16 cellular contexts compared by ENCODE assay signal in the genomic region with DNA sequence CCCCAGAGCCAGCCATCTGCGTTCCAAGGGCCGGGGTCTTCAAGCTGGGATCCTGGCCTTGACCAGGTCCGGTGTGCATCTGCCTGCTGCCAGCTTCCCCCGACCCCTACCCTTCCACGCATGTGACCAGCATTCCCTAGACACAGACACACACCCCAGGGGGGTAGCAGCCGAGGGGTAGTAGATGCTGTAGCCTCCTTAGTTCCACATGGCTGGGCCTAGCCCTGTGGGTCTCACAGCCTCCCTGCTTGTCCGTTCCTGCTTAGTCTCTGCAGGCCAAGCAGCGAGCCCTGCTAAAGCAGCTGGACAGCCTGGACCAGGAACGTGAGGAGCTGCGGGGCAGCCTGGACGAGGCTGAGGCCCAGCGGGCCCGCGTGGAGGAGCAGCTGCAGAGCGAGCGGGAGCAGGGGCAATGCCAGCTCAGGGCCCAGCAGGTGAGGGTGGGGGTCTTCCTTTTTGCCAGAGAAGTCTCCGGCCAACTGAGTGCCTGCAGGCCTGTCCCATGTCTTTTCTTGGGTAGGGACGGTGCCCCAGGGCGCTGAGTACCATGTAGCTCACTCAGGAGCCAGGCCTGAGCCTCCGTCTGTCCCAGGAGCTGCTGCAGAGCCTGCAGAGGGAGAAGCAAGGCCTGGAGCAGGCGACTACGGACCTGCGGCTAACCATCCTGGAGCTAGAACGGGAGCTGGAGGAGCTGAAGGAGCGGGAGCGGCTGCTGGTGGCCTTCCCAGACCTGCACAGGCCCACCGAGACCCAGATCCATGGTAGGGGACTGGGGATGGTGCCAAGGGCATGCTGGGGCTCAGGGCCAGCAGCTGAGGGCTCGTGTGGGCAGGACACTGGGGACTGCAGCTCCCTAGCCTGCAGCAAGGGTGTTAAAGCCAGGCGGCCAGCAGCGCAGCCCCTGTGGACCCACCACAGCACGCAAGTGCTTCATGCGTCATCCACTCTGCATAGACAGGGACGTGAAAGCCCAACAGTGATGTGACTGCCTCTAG.
"Had no signal": no experiment of that assay in that cellular context is flagged by ENCODE, and none has a peak within 500 bp of the region (broad histone marks: within the 10 kb centered on the region; RNA-seq: fewer than 3 reads in every experiment).

No MANE protein-coding gene starts in this region.

- H3K4me1 Mint-ChIP-seq: activated CD8-positive, alpha-beta memory T cell treated with anti-CD3 and anti-CD28 coated beads, Interleukin-2, amount 10 ng/mL, durations not matched to agents 7 days and 5 days; stimulated activated effector memory CD8-positive, alpha-beta T cell treated with anti-CD3 and anti-CD28 coated beads, Interleukin-12 subunit alpha, Interleukin-12 subunit beta, amount 100 ng/mL, for 72 hours had no signal

- DNase-seq: activated CD4-positive, alpha-beta T cell treated with anti-CD3 and anti-CD28 coated beads, Interleukin-2, amount 50 U/mL, for 48 hours; activated CD8-positive, alpha-beta memory T cell treated with anti-CD3 and anti-CD28 coated beads, Interleukin-2, amount 10 ng/mL, durations not matched to agents 7 days and 5 days; activated effector memory CD4-positive, alpha-beta T cell treated with anti-CD3 and anti-CD28 coated beads, Interleukin-2, amount 50 U/mL, for 16 hours; activated T-cell treated with anti-CD3 and anti-CD28 coated beads, Interleukin-2, amount 50 U/mL, for 24 hours; brain microvascular endothelial cell; esophagus squamous epithelium; foreskin fibroblast; mammary epithelial cell; pancreas; T-helper 17 cell; tibial artery had no signal

- ATAC-seq: activated CD8-positive, alpha-beta memory T cell treated with anti-CD3 and anti-CD28 coated beads, Interleukin-2, amount 10 ng/mL, durations not matched to agents 7 days and 5 days; activated naive CD4-positive, alpha-beta T cell treated with anti-CD3 and anti-CD28 coated beads, Interleukin-2, amount 50 U/mL, for 72 hours; left lobe of liver; natural killer cell treated with Interleukin-12 subunit alpha and Interleukin-12 subunit beta and Interleukin-15 and Interleukin-18, amount 100 ng/mL, for 72 hours; stimulated activated effector memory CD8-positive, alpha-beta T cell treated with anti-CD3 and anti-CD28 coated beads, Interleukin-12 subunit alpha, Interleukin-12 subunit beta, amount 100 ng/mL, for 72 hours; T-helper 17 cell had no signal

- H3K4me3 Mint-ChIP-seq: activated CD8-positive, alpha-beta memory T cell treated with anti-CD3 and anti-CD28 coated beads, Interleukin-2, amount 10 ng/mL, durations not matched to agents 7 days and 5 days; activated T-cell treated with anti-CD3 and anti-CD28 coated beads, Interleukin-2, amount 50 U/mL, for 24 hours; natural killer cell treated with Interleukin-12 subunit alpha and Interleukin-12 subunit beta and Interleukin-15 and Interleukin-18, amount 100 ng/mL, for 72 hours; stimulated activated effector memory CD8-positive, alpha-beta T cell treated with anti-CD3 and anti-CD28 coated beads, Interleukin-12 subunit alpha, Interleukin-12 subunit beta, amount 100 ng/mL, for 72 hours; T-helper 17 cell had no signal

- H3K27me3 Mint-ChIP-seq: activated CD8-positive, alpha-beta memory T cell treated with anti-CD3 and anti-CD28 coated beads, Interleukin-2, amount 10 ng/mL, durations not matched to agents 7 days and 5 days; activated T-cell treated with anti-CD3 and anti-CD28 coated beads, Interleukin-2, amount 50 U/mL, for 24 hours; natural killer cell treated with Interleukin-12 subunit alpha and Interleukin-12 subunit beta and Interleukin-15 and Interleukin-18, amount 100 ng/mL, for 72 hours; T-helper 17 cell had no signal

- H3K27ac Mint-ChIP-seq: activated CD8-positive, alpha-beta memory T cell treated with anti-CD3 and anti-CD28 coated beads, Interleukin-2, amount 10 ng/mL, durations not matched to agents 7 days and 5 days; activated naive CD4-positive, alpha-beta T cell treated with anti-CD3 and anti-CD28 coated beads, Interleukin-2, amount 50 U/mL, for 72 hours; activated T-cell treated with anti-CD3 and anti-CD28 coated beads, Interleukin-2, amount 50 U/mL, for 24 hours; natural killer cell treated with Interleukin-12 subunit alpha and Interleukin-12 subunit beta and Interleukin-15 and Interleukin-18, amount 100 ng/mL, for 72 hours; T-helper 17 cell had no signal

- H3K9me3 Mint-ChIP-seq: activated naive CD4-positive, alpha-beta T cell treated with anti-CD3 and anti-CD28 coated beads, Interleukin-2, amount 50 U/mL, for 72 hours; activated T-cell treated with anti-CD3 and anti-CD28 coated beads, Interleukin-2, amount 50 U/mL, for 24 hours; natural killer cell treated with Interleukin-12 subunit alpha and Interleukin-12 subunit beta and Interleukin-15 and Interleukin-18, amount 100 ng/mL, for 72 hours; stimulated activated effector memory CD8-positive, alpha-beta T cell treated with anti-CD3 and anti-CD28 coated beads, Interleukin-12 subunit alpha, Interleukin-12 subunit beta, amount 100 ng/mL, for 72 hours had no signal

- H3K27ac ChIP-seq: brain microvascular endothelial cell, esophagus squamous epithelium, pancreas, tibial artery, vagina had no signal

- H3K36me3 Mint-ChIP-seq: activated CD8-positive, alpha-beta memory T cell treated with anti-CD3 and anti-CD28 coated beads, Interleukin-2, amount 10 ng/mL, durations not matched to agents 7 days and 5 days; activated naive CD4-positive, alpha-beta T cell treated with anti-CD3 and anti-CD28 coated beads, Interleukin-2, amount 50 U/mL, for 72 hours; natural killer cell treated with Interleukin-12 subunit alpha and Interleukin-12 subunit beta and Interleukin-15 and Interleukin-18, amount 100 ng/mL, for 72 hours had no signal
